Comparison of ENCODE assay signal across 22 cellular contexts in the genomic region with DNA sequence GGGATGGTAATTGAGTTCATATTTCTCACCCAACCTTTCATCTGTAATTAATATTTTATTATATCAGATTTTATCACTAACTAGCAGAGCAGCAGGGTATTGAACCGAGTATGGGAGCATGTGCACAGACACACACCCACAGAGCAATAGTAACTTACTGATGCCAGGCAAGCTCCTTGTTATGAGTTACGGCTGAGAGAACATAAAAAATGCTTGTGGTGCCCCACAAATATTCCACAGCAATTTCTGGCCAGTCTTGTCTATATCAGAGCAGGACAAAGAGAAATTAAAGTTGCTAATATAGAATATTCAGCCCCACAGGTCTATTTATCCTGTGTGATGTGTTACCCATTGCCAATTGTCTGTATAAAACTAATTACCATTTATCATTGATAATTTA.
DNase-seq lines count a peak whose midpoint lies in the region; ATAC-seq, FAIRE-seq and TF ChIP-seq lines count a peak whose summit lies in the region.
"Had no signal": no experiment of that assay in that cellular context is flagged by ENCODE, and none has a peak within 500 bp of the region (broad histone marks: within the 10 kb centered on the region; RNA-seq: fewer than 3 reads in every experiment).

No MANE protein-coding gene starts in this region.

- 6% methylated on average over 2 of the region's 2 CpGs for WGBS in mammary epithelial cell (ENCODE audit: low coverage, missing lambda C conversion rate)
- WGBS in aorta, 2 donors = 87 to 90% methylated on average over 2 of the region's 2 CpGs

- H3K27me3 ChIP-seq in mammary epithelial cell (ENCODE audit: insufficient read depth, low read length) = no peaks in the 10 kb centered on the region
- H3K27me3 ChIP-seq in breast epithelium = no peaks in the 10 kb centered on the region
- H3K27me3 ChIP-seq in aorta (ENCODE audit: control insufficient read depth in 1 of 2, insufficient read depth in 2 of 2, low read length in 1 of 2) = no peaks in the 10 kb centered on the region
- H3K27me3 ChIP-seq: MG63, SJSA1 had no signal

- in situ Hi-C loops in mammary epithelial cell (cut with MboI; ENCODE audit: low sequenced_read_pairs in 2 of 2) = no loop called here

- no peaks in the 10 kb centered on the region for H3K79me2 ChIP-seq in mammary epithelial cell (ENCODE audit: insufficient read depth, low read length)

- no peaks in the 10 kb centered on the region for H3K9me3 ChIP-seq in mammary epithelial cell (replicated peaks; ENCODE audit: insufficient read depth, low read length)
- H3K9me3 ChIP-seq in breast epithelium = peaks cover 0 to 7% of the 10 kb centered on the region in 2 donors
- H3K9me3 ChIP-seq in aorta (ENCODE audit: control insufficient read depth, low read length) = peaks cover 2% of the 10 kb centered on the region
- H3K9me3 ChIP-seq: MG63 had no signal

- CTCF ChIA-PET in mammary epithelial cell (lab: Charles Lee; ENCODE audit: low non-redundant PET) = interaction anchor here (1.0 kb wide), 1 partner anchor 9 kb away, joined by 6 read pairs; no protein-coding TSS in a partner anchor

- H2AFZ ChIP-seq in mammary epithelial cell (ENCODE audit: low read depth, low read length) = no peak overlapping the region

- dilution Hi-C loops in mammary epithelial cell (cut with HindIII; ENCODE audit: low sequenced_read_pairs) = no loop called here

- peak overlapping the region; percentile 65 for H3K4me2 ChIP-seq in mammary epithelial cell (ENCODE audit: insufficient read depth, low read depth, low read length)

- H3K9ac ChIP-seq in mammary epithelial cell (ENCODE audit: insufficient read depth, low read length) = no peak overlapping the region

- DNase-seq in mammary epithelial cell = peak; percentile 64
- no peak for DNase-seq in breast epithelium (ENCODE audit: low spot score in 2 of 2)
- peak; percentile 82 for DNase-seq in astrocyte of the hippocampus (ENCODE audit: low read depth, low spot score)
- peak; percentile 79 for DNase-seq in kidney glomerular epithelial cell (lab: John Stamatoyannopoulos, UW)
- DNase-seq in D721Med (ENCODE audit: insufficient read length, low spot score) = no peak
- DNase-seq in substantia nigra (lab: John Stamatoyannopoulos, UW) = no peak
- no peak for DNase-seq in aorta
- DNase-seq: DMS53; KG1; MG63; NCI-H1092 treated with DMSO at 0.1 percent for 48 hours; NCI-H1694; NCI-H345; NCI-H69; NK-92 treated with Interleukin-12 subunit alpha and Interleukin-12 subunit beta, amount 100 ng/mL, for 24 hours; OCI-M1 had no signal

- intact Hi-C loops in mammary epithelial cell (cut with micrococcal nuclease) (loop anchor here (10.0 kb wide), 1 partner anchor 543 kb away; the partner anchor contains the start of gene PTPRM), breast epithelium (cut with DNase I; ENCODE audit: low total_unique reads) (no loop called here), aorta (cut with DNase I) (no loop called here)

- peak overlapping the region; percentile 65 for H3K27ac ChIP-seq in mammary epithelial cell (ENCODE audit: insufficient read depth, low read depth, low read length)
- H3K27ac ChIP-seq in breast epithelium = no peak overlapping the region
- H3K27ac ChIP-seq in substantia nigra (ENCODE audit: low read depth, low read length, poor library complexity, severe bottlenecking) = no peak overlapping the region
- H3K27ac ChIP-seq in aorta (ENCODE audit: low read depth in 1 of 2, low read length in 2 of 2) = no peak overlapping the region
- H3K27ac ChIP-seq: 22Rv1, C4-2B, SJSA1 had no signal

- no peak overlapping the region for H3K4me3 ChIP-seq in mammary epithelial cell (replicated peaks in 1 of 3; ENCODE audit: insufficient read depth in 1 of 3, low read depth in 2 of 3, low read length in 3 of 3)
- H3K4me3 ChIP-seq in breast epithelium = no peak overlapping the region
- H3K4me3 ChIP-seq in aorta (ENCODE audit: low read length in 2 of 2) = no peak overlapping the region
- H3K4me3 ChIP-seq: MG63, SJSA1 had no signal

- H3K4me1 ChIP-seq in mammary epithelial cell (ENCODE audit: insufficient read depth, low read length) (peaks cover 16% of the 10 kb centered on the region), breast epithelium (no peaks in the 10 kb centered on the region), aorta (ENCODE audit: control insufficient read depth in 1 of 2, insufficient read depth in 2 of 2, low read length in 2 of 2) (no peaks in the 10 kb centered on the region)
- H3K4me1 ChIP-seq: SJSA1 had no signal

- TF ChIP-seq CTCF in mammary epithelial cell (conservative IDR thresholded peaks at IDR 0.05 in 1 of 2, IDR thresholded peaks at IDR 0.05 in 1 of 2; ENCODE audit: extremely low read depth in 1 of 2, insufficient read depth in 1 of 2, low read depth in 1 of 2, low read length in 2 of 2) = no peak
- TF ChIP-seq CTCF in breast epithelium (IDR thresholded peaks at IDR 0.05) = no peak
- no peak for TF ChIP-seq CTCF in D721Med (IDR thresholded peaks at IDR 0.05; ENCODE audit: insufficient read depth, missing control alignments)

- H4K20me1 ChIP-seq in mammary epithelial cell (ENCODE audit: insufficient read depth, low read length) = no peaks in the 10 kb centered on the region

- no TSS peak for BruUV-seq in mammary epithelial cell (replicated peaks; lab: Mats Ljungman, UMichigan)

- TF ChIP-seq POLR2A in breast epithelium (IDR thresholded peaks at IDR 0.05) = no peak

- ATAC-seq in HG03439 (IDR thresholded peaks at IDR 0.05; ENCODE audit: unreplicated experiment) (no peak), aorta (ENCODE audit: low FRiP score) (no peak)
- ATAC-seq: HCT116 had no signal

- no peaks in the 10 kb centered on the region for H3K36me3 ChIP-seq in mammary epithelial cell (ENCODE audit: insufficient read depth, low read length)
- H3K36me3 ChIP-seq in breast epithelium = no peaks in the 10 kb centered on the region
- H3K36me3 ChIP-seq in aorta (ENCODE audit: control insufficient read depth in 1 of 2, insufficient read depth in 2 of 2, low read length in 1 of 2) = peaks cover 0 to under 1% of the 10 kb centered on the region in 2 donors
- H3K36me3 ChIP-seq: MG63 had no signal

- no peak for FAIRE-seq in D721Med (lab: Jason Lieb, UNC)
- FAIRE-seq: GM12891 had no signal

Comparison
In these comparisons a context has a peak if more than half of its experiments do, and no peak if none do; other contexts are left out.
1. DNase-seq: peak in mammary epithelial cell (single experiment), astrocyte of the hippocampus (single experiment) and kidney glomerular epithelial cell (single experiment); none in breast epithelium (0 of 2), D721Med (single experiment), substantia nigra (0 of 49) and aorta (0 of 2).